Comparison of ENCODE assay signal across 11 cellular contexts in genomic region chr10:101121661-101122045, GRCh38. TPM values are rescaled to one million over a fixed set of nuclear protein-coding genes. Genes with fewer than 3 reads are reported as not detected.
DNase-seq lines count a peak whose midpoint lies in the region; ATAC-seq, FAIRE-seq and TF ChIP-seq lines count a peak whose summit lies in the region.
"Had no signal": no experiment of that assay in that cellular context is flagged by ENCODE, and none has a peak within 500 bp of the region (broad histone marks: within the 10 kb centered on the region; RNA-seq: fewer than 3 reads in every experiment).

No MANE protein-coding gene starts in this region.

- H3K36me3 ChIP-seq in heart left ventricle = no peaks in the 10 kb centered on the region
- H3K36me3 ChIP-seq in GM12878 (ENCODE audit: control insufficient read depth in 2 of 2, insufficient read depth in 2 of 2, low read length in 1 of 2) = no peaks in the 10 kb centered on the region
- H3K36me3 ChIP-seq in muscle layer of duodenum (ENCODE audit: control insufficient read depth in 1 of 2, insufficient read depth in 2 of 2, low read length in 2 of 2) = no peaks in the 10 kb centered on the region
- no peaks in the 10 kb centered on the region for H3K36me3 ChIP-seq in upper lobe of right lung

- no peak for TF ChIP-seq POLR2A in heart left ventricle (IDR thresholded peaks at IDR 0.05)
- no peak for TF ChIP-seq POLR2A in GM12878 (IDR thresholded peaks at IDR 0.05; ENCODE audit: low read depth, low read length)

- CTCF ChIA-PET in GM12878 (lab: Yijun Ruan, JAX) (interaction anchor here (1.2 kb wide), 1 partner anchor 20 kb away, joined by 5 read pairs; no protein-coding TSS in a partner anchor), HEK293T (lab: Yijun Ruan, JAX) (interaction anchor here (1.3 kb wide), 1 partner anchor 21 kb away, joined by 4 read pairs; no protein-coding TSS in a partner anchor)

- H4K20me1 ChIP-seq in GM12878 (ENCODE audit: control insufficient read depth, insufficient read depth) = no peaks in the 10 kb centered on the region

- H3K27me3 ChIP-seq in heart left ventricle (peaks cover 45 to 100% (median 73%) of the 10 kb centered on the region in 9 donors), GM12878 (replicated peaks in 1 of 2; ENCODE audit: control insufficient read depth in 2 of 2, insufficient read depth in 2 of 2, low read length in 1 of 2) (peaks cover 19 to 26% of the 10 kb centered on the region in 2 experiments), muscle layer of duodenum (ENCODE audit: low read depth, low read length) (peaks cover 42% of the 10 kb centered on the region), upper lobe of right lung (peaks cover 76% of the 10 kb centered on the region)

- BruUV-seq in GM12878 (replicated peaks; lab: Mats Ljungman, UMichigan) = no TSS peak

- no peak for TF ChIP-seq CTCF in heart left ventricle (IDR thresholded peaks at IDR 0.05)
- no peak for TF ChIP-seq CTCF in GM12878 (IDR thresholded peaks at IDR 0.05 in 2 of 3, conservative IDR thresholded peaks at IDR 0.05 in 1 of 3; ENCODE audit: control insufficient read depth in 2 of 3, extremely low read depth in 1 of 3, insufficient read depth in 1 of 3, low read depth in 3 of 3, low read length in 3 of 3)
- no peak for TF ChIP-seq CTCF in upper lobe of right lung (IDR thresholded peaks at IDR 0.05)

- TF ChIP-seq EP300 in GM12878 (IDR thresholded peaks at IDR 0.05; ENCODE audit: borderline replicate concordance in 1 of 2, control insufficient read depth in 1 of 2, low read depth in 2 of 2, low read length in 2 of 2) = no peak

- POLR2A ChIA-PET in GM12878 (lab: Charles Lee) (no interaction called here), HEK293T (lab: Yijun Ruan, JAX) (no interaction called here)

- no peak for TF ChIP-seq RAD21 in GM12878 (IDR thresholded peaks at IDR 0.05; ENCODE audit: insufficient read depth, low read depth, low read length)

- ATAC-seq in heart left ventricle (no peak), Right ventricle myocardium inferior (no peak), GM12878 (peak; percentile 14; the same call in 1 of the 3 replicates), upper lobe of right lung (no peak), GM18909 (IDR thresholded peaks at IDR 0.05; ENCODE audit: poor library complexity, unreplicated experiment) (no peak)

- FAIRE-seq in GM12878 (lab: Jason Lieb, UNC) = no peak

- WGBS in heart left ventricle, 4 donors = 0 to 12% (median 10%) methylated on average over 13 to 15 of the region's 15 CpGs
- 14% methylated on average over 15 of the region's 15 CpGs for WGBS in GM12878 (ENCODE audit: insufficient coverage, insufficient replicate concordance, low lambda C conversion rate, missing lambda C conversion rate)

- no peak overlapping the region for H3K9ac ChIP-seq in GM12878 (ENCODE audit: control insufficient read depth, insufficient read depth, low read length)

- in situ Hi-C loops in GM12878 (cut with MboI) = no loop called here

- DNase-seq in heart left ventricle = no peak
- DNase-seq in Right ventricle myocardium inferior (ENCODE audit: missing footprints) = no peak
- no peak for DNase-seq in GM12878 (ENCODE audit: low read depth, low spot score)
- DNase-seq in upper lobe of right lung = no peak
- no peak for DNase-seq in HEK293T (ENCODE audit: extremely low spot score)
- no peak for DNase-seq in amygdala (lab: John Stamatoyannopoulos, UW)
- DNase-seq: erythroblast, NCI-H2171 treated with DMSO at 0.1 percent for 48 hours had no signal

- no peaks in the 10 kb centered on the region for H3K79me2 ChIP-seq in GM12878 (ENCODE audit: control insufficient read depth, insufficient read depth, low read length)

- H3K4me3 ChIP-seq in heart left ventricle (peak overlapping the region in 10 of 12 donors; percentile 40 to 63 (median 54)), GM12878 (0 out of 2 replicates have a peak overlapping the region, but pooled peaks have one; percentile 61), muscle layer of duodenum (ENCODE audit: low read depth in 1 of 2, low read length in 2 of 2) (peak overlapping the region; percentile 70 to 74), upper lobe of right lung (peak overlapping the region; percentile 52)

- H2AFZ ChIP-seq in GM12878 (ENCODE audit: control insufficient read depth, low read depth, low read length) = no peak overlapping the region

- H3K4me1 ChIP-seq in heart left ventricle (peaks cover 0 to 25% (median 14%) of the 10 kb centered on the region in 12 donors), GM12878 (ENCODE audit: control insufficient read depth, insufficient read depth, low read length) (no peaks in the 10 kb centered on the region; the same call in 1 of the 2 replicates), muscle layer of duodenum (ENCODE audit: control insufficient read depth in 1 of 2, insufficient read depth in 2 of 2, low read length in 2 of 2) (peaks cover 0 to 18% of the 10 kb centered on the region in 2 donors), upper lobe of right lung (peaks cover 17% of the 10 kb centered on the region)

- H3K27ac ChIP-seq in heart left ventricle (no peak overlapping the region), GM12878 (ENCODE audit: control insufficient read depth, insufficient read depth) (no peak overlapping the region), muscle layer of duodenum (ENCODE audit: low read length) (no peak overlapping the region), upper lobe of right lung (no peak overlapping the region)

- H3K4me2 ChIP-seq in GM12878 (ENCODE audit: control insufficient read depth, insufficient read depth) = peak overlapping the region; percentile 93

- SMC1A ChIA-PET in GM12878 (lab: Charles Lee; ENCODE audit: uncharacterized antibody, unreplicated experiment) = no interaction called here

- RAD21 ChIA-PET in GM12878 (lab: Charles Lee; ENCODE audit: unreplicated experiment) = interaction anchor here (1.5 kb wide), 1 partner anchor 18 kb away, joined by 3 read pairs; no protein-coding TSS in a partner anchor

- intact Hi-C loops in heart left ventricle (cut with DNase I) = no loop called here
- intact Hi-C loops in Right ventricle myocardium inferior (cut with DNase I) = no loop called here
- intact Hi-C loops in GM12878 (cut with micrococcal nuclease; ENCODE audit: unreplicated experiment) = no loop called here
- intact Hi-C loops in upper lobe of right lung (cut with DNase I) = no loop called here

- H3K9me3 ChIP-seq in heart left ventricle (no peaks in the 10 kb centered on the region), GM12878 (replicated peaks; ENCODE audit: control insufficient read depth, insufficient read depth, low read length) (no peaks in the 10 kb centered on the region), muscle layer of duodenum (ENCODE audit: control insufficient read depth in 1 of 2, low read length in 2 of 2) (no peaks in the 10 kb centered on the region), upper lobe of right lung (no peaks in the 10 kb centered on the region)

TF ChIP-seq in GM12878, 131 proteins besides CTCF, POLR2A, EP300 and RAD21 (continues in another document):
- TF ChIP-seq PML (IDR thresholded peaks at IDR 0.05; ENCODE audit: low read length) = no peak
- TF ChIP-seq RUNX3 (IDR thresholded peaks at IDR 0.05; ENCODE audit: low read length) = no peak
- no peak for TF ChIP-seq EGR1 (IDR thresholded peaks at IDR 0.05; ENCODE audit: borderline replicate concordance in 1 of 2, low read depth in 2 of 2, low read length in 2 of 2)

TF ChIP-seq in HEK293T, 16 proteins besides CTCF, POLR2A, EP300 and RAD21 (continues in another document):
- TF ChIP-seq NFRKB (IDR thresholded peaks at IDR 0.05) = no peak
- TF ChIP-seq FOXA1 (IDR thresholded peaks at IDR 0.05) = no peak
- no peak for TF ChIP-seq TARDBP (IDR thresholded peaks at IDR 0.05)
- TF ChIP-seq SUZ12 (IDR thresholded peaks at IDR 0.05) = no peak

RNA-seq across cellular contexts. Expression of gene TLX1, which starts 9.4 kb away (rescaled TPM):
- total RNA-seq in heart left ventricle = under 1 TPM in 6 of 9 donors, not detected in 3; 0.15 to 0.94 (median 0.20) TPM
- polyA plus RNA-seq in heart left ventricle = under 1 TPM; 0.08 to 0.15 TPM
- not detected for total RNA-seq in Right ventricle myocardium inferior
- not detected in 2 replicates for total RNA-seq in GM12878 (2013; cell fraction: nucleolus; rRNA removed)
- total RNA-seq in GM12878 (2014; rRNA removed) = not detected in 2 replicates
- total RNA-seq in GM12878 (2014; rRNA removed; fragmentation: Illumina TruSeq; extraction: Trizol) = not detected in 2 replicates
- not detected in 2 replicates for total RNA-seq in GM12878 (2021)
- not detected for polyA plus RNA-seq in GM12878 (2011; ENCODE audit: low read depth)
- not detected in 2 replicates for polyA plus RNA-seq in GM12878 (2011; rRNA removed)
- polyA plus RNA-seq in GM12878 (2011; cell fraction: cytosol; rRNA removed) = not detected in 2 replicates
- not detected in 2 replicates for polyA plus RNA-seq in GM12878 (2011; cell fraction: nucleus; rRNA removed)
- not detected in 2 replicates for polyA plus RNA-seq in GM12878 (2012)
- not detected in 2 replicates for polyA plus RNA-seq in GM12878 (2014; fragmentation: Illumina TruSeq; extraction: Trizol)
- polyA plus RNA-seq in GM12878 (2014; fragmentation: Nextera tagmentation; extraction: Ambion mirVana) = not detected
- polyA plus RNA-seq in GM12878 (2014; rRNA removed) = not detected in 2 replicates
- polyA plus RNA-seq in GM12878 (2016; fragmentation: Nextera tagmentation; extraction: Ambion mirVana) = not detected
- polyA minus RNA-seq in GM12878 (2011; rRNA and poly(A)+ RNA removed) = 0.10 TPM in 1 of 2 replicates, not detected in the other
- polyA minus RNA-seq in GM12878 (2011; cell fraction: cytosol; rRNA and poly(A)+ RNA removed) = not detected in 2 replicates
- polyA minus RNA-seq in GM12878 (2011; cell fraction: nucleus; rRNA and poly(A)+ RNA removed) = not detected in 2 replicates
- not detected for total RNA-seq in upper lobe of right lung
- total RNA-seq: lung microvascular endothelial cell had no signal

RNA-seq across cellular contexts. Expression of gene KAZALD1, which starts 59.9 kb away (rescaled TPM):
- total RNA-seq in heart left ventricle (10 to 100 TPM in 2 of 9 donors, 1 to 10 TPM in 7; 1.9 to 11.1 (median 6.1) TPM), Right ventricle myocardium inferior (4.8 TPM), GM12878 (2014; rRNA removed) (2.3 and 2.8 TPM in 2 replicates), GM12878 (2014; rRNA removed; fragmentation: Illumina TruSeq; extraction: Trizol) (2.1 and 3.3 TPM in 2 replicates), GM12878 (2021) (4.3 and 4.7 TPM in 2 replicates), upper lobe of right lung (8.4 TPM)
- polyA plus RNA-seq in heart left ventricle (10 to 100 TPM in 1 of 2 donors, 1 to 10 TPM in 1; 10.0 to 10.6 TPM), GM12878 (2011; rRNA removed) (1.1 and 2.2 TPM in 2 replicates), GM12878 (2014; fragmentation: Illumina TruSeq; extraction: Trizol) (0.90 and 1.0 TPM in 2 replicates), GM12878 (2014; fragmentation: Nextera tagmentation; extraction: Ambion mirVana) (under 1 TPM; 0.10 to 0.26 TPM), GM12878 (2014; rRNA removed) (3.1 and 3.5 TPM in 2 replicates), GM12878 (2016; fragmentation: Nextera tagmentation; extraction: Ambion mirVana) (1 to 10 TPM; 1.0 to 1.7 TPM)
- 4.8 and 6.2 TPM in 2 replicates for total RNA-seq in GM12878 (2013; cell fraction: nucleolus; rRNA removed)
- 0.58 TPM for polyA plus RNA-seq in GM12878 (2011; ENCODE audit: low read depth)
- polyA plus RNA-seq in GM12878 (2011; cell fraction: cytosol; rRNA removed) = 2.7 and 4.4 TPM in 2 replicates
- polyA plus RNA-seq in GM12878 (2011; cell fraction: nucleus; rRNA removed) = 7.6 and 12.3 TPM in 2 replicates
- 0.80 and 1.7 TPM in 2 replicates for polyA plus RNA-seq in GM12878 (2012)
- polyA minus RNA-seq in GM12878 (2011; rRNA and poly(A)+ RNA removed) = 1.2 and 4.7 TPM in 2 replicates
- polyA minus RNA-seq in GM12878 (2011; cell fraction: cytosol; rRNA and poly(A)+ RNA removed) = 1.6 and 4.1 TPM in 2 replicates
- 6.9 and 15.1 TPM in 2 replicates for polyA minus RNA-seq in GM12878 (2011; cell fraction: nucleus; rRNA and poly(A)+ RNA removed)
